ENCODE assay signal across 16 cellular contexts in genomic region chr11:130338667-130339066, GRCh38. TPM values are rescaled to one million over a fixed set of nuclear protein-coding genes. Genes with fewer than 3 reads are reported as not detected.
A peak's percentile ranks its signal among the peaks of the same experiment; 100 is the strongest.
DNase-seq lines count a peak whose midpoint lies in the region; ATAC-seq lines count a peak whose summit lies in the region.
"Had no signal": no experiment of that assay in that cellular context is flagged by ENCODE, and none has a peak within 500 bp of the region (broad histone marks: within the 10 kb centered on the region; RNA-seq: fewer than 3 reads in every experiment).

No MANE protein-coding gene starts in this region.

- POLR2A ChIA-PET in activated CD4-positive, alpha-beta memory T cell treated with anti-CD3 and anti-CD28 coated beads, Interleukin-2, amount 10 ng/mL, durations not matched to agents 7 days and 5 days (lab: Charles Lee): interaction anchor here (0.8 kb wide), 1 partner anchor 24 kb away, joined by 3 read pairs; the partner anchor contains the start of gene ZBTB44
- POLR2A ChIA-PET in activated CD4-positive, alpha-beta memory T cell treated with anti-CD3 and anti-CD28 coated beads for 36 hours (lab: Charles Lee): no interaction called here

- no peak for DNase-seq in activated CD4-positive, alpha-beta memory T cell treated with anti-CD3 and anti-CD28 coated beads, Interleukin-2, amount 10 ng/mL, durations not matched to agents 7 days and 5 days
- DNase-seq in activated CD4-positive, alpha-beta memory T cell treated with anti-CD3 and anti-CD28 coated beads for 36 hours: no peak
- DNase-seq in T-helper 17 cell: no peak
- DNase-seq in immature natural killer cell: no peak
- peak in 1 of 2 donors; percentile 18 for DNase-seq in stimulated activated effector memory CD8-positive, alpha-beta T cell treated with anti-CD3 and anti-CD28 coated beads, Interleukin-12 subunit alpha, Interleukin-12 subunit beta, amount 100 ng/mL, for 72 hours (ENCODE audit: low spot score in 2 of 2)
- DNase-seq in RPMI8226: no peak
- DNase-seq: C1 segment of cervical spinal cord; Calu3; CD4-positive, alpha-beta memory T cell; COR-L47; DMS53; DMS79 treated with DMSO at 0.1 percent for 48 hours; GF-D8; H7; HCEC 1CT had no signal

- peaks cover 6% of the 10 kb centered on the region for H3K9me3 ChIP-seq in T-helper 17 cell (ENCODE audit: control insufficient read depth, low read length, poor library complexity, severe bottlenecking)

- CTCF ChIA-PET in activated CD4-positive, alpha-beta memory T cell treated with anti-CD3 and anti-CD28 coated beads, Interleukin-2, amount 10 ng/mL, durations not matched to agents 7 days and 5 days (lab: Charles Lee): interaction anchor here (1.2 kb wide), 1 partner anchor 9 kb away, joined by 4 read pairs; no protein-coding TSS in a partner anchor
- CTCF ChIA-PET in activated CD4-positive, alpha-beta memory T cell treated with anti-CD3 and anti-CD28 coated beads for 36 hours (lab: Charles Lee): interaction anchor here (0.7 kb wide), 1 partner anchor 411 kb away, joined by 3 read pairs; no protein-coding TSS in a partner anchor

- H3K4me3 Mint-ChIP-seq in activated CD4-positive, alpha-beta memory T cell treated with anti-CD3 and anti-CD28 coated beads, Interleukin-2, amount 10 ng/mL, durations not matched to agents 7 days and 5 days: no peak overlapping the region
- no peak overlapping the region for H3K4me3 Mint-ChIP-seq in activated CD4-positive, alpha-beta memory T cell treated with anti-CD3 and anti-CD28 coated beads for 36 hours
- no peak overlapping the region for H3K4me3 Mint-ChIP-seq in T-helper 17 cell
- peak overlapping the region; percentile 51 to 82 (median 57) for H3K4me3 Mint-ChIP-seq in immature natural killer cell
- no peak overlapping the region for H3K4me3 Mint-ChIP-seq in stimulated activated effector memory CD8-positive, alpha-beta T cell treated with anti-CD3 and anti-CD28 coated beads, Interleukin-12 subunit alpha, Interleukin-12 subunit beta, amount 100 ng/mL, for 72 hours

- peaks cover 26% of the 10 kb centered on the region for H3K4me1 Mint-ChIP-seq in activated CD4-positive, alpha-beta memory T cell treated with anti-CD3 and anti-CD28 coated beads, Interleukin-2, amount 10 ng/mL, durations not matched to agents 7 days and 5 days
- peaks cover 12% of the 10 kb centered on the region for H3K4me1 Mint-ChIP-seq in activated CD4-positive, alpha-beta memory T cell treated with anti-CD3 and anti-CD28 coated beads for 36 hours (ENCODE audit: low read depth)
- H3K4me1 Mint-ChIP-seq in T-helper 17 cell (peaks cover 2% of the 10 kb centered on the region), immature natural killer cell (peaks cover 44 to 52% of the 10 kb centered on the region in 2 donors)
- H3K4me1 Mint-ChIP-seq in stimulated activated effector memory CD8-positive, alpha-beta T cell treated with anti-CD3 and anti-CD28 coated beads, Interleukin-12 subunit alpha, Interleukin-12 subunit beta, amount 100 ng/mL, for 72 hours: peaks cover 38% of the 10 kb centered on the region

- intact Hi-C loops in activated CD4-positive, alpha-beta memory T cell treated with anti-CD3 and anti-CD28 coated beads for 36 hours (cut with micrococcal nuclease): no loop called here

- no peak for ATAC-seq in T-helper 17 cell
- ATAC-seq in stimulated activated effector memory CD8-positive, alpha-beta T cell treated with anti-CD3 and anti-CD28 coated beads, Interleukin-12 subunit alpha, Interleukin-12 subunit beta, amount 100 ng/mL, for 72 hours: no peak
- no peak for ATAC-seq in HG02623 (IDR thresholded peaks at IDR 0.05; ENCODE audit: unreplicated experiment)

- peaks cover 33% of the 10 kb centered on the region for H3K36me3 Mint-ChIP-seq in activated CD4-positive, alpha-beta memory T cell treated with anti-CD3 and anti-CD28 coated beads, Interleukin-2, amount 10 ng/mL, durations not matched to agents 7 days and 5 days (ENCODE audit: low read depth)
- peaks cover 6% of the 10 kb centered on the region for H3K36me3 Mint-ChIP-seq in activated CD4-positive, alpha-beta memory T cell treated with anti-CD3 and anti-CD28 coated beads for 36 hours
- H3K36me3 Mint-ChIP-seq in T-helper 17 cell (ENCODE audit: low read depth): peaks cover 6% of the 10 kb centered on the region
- peaks cover 5 to 15% (median 13%) of the 10 kb centered on the region in 3 donors for H3K36me3 Mint-ChIP-seq in immature natural killer cell
- H3K36me3 Mint-ChIP-seq in stimulated activated effector memory CD8-positive, alpha-beta T cell treated with anti-CD3 and anti-CD28 coated beads, Interleukin-12 subunit alpha, Interleukin-12 subunit beta, amount 100 ng/mL, for 72 hours: no peaks in the 10 kb centered on the region

- no peaks in the 10 kb centered on the region for H3K27me3 Mint-ChIP-seq in activated CD4-positive, alpha-beta memory T cell treated with anti-CD3 and anti-CD28 coated beads, Interleukin-2, amount 10 ng/mL, durations not matched to agents 7 days and 5 days
- no peaks in the 10 kb centered on the region for H3K27me3 Mint-ChIP-seq in activated CD4-positive, alpha-beta memory T cell treated with anti-CD3 and anti-CD28 coated beads for 36 hours
- H3K27me3 Mint-ChIP-seq in T-helper 17 cell (no peaks in the 10 kb centered on the region), immature natural killer cell (ENCODE audit: low read depth in 3 of 3) (peaks cover 3 to 7% (median 6%) of the 10 kb centered on the region in 3 donors)
- H3K27me3 Mint-ChIP-seq: CD4-positive, alpha-beta memory T cell had no signal

- peaks cover 32% of the 10 kb centered on the region for H3K9me3 Mint-ChIP-seq in activated CD4-positive, alpha-beta memory T cell treated with anti-CD3 and anti-CD28 coated beads, Interleukin-2, amount 10 ng/mL, durations not matched to agents 7 days and 5 days
- peaks cover 22% of the 10 kb centered on the region for H3K9me3 Mint-ChIP-seq in activated CD4-positive, alpha-beta memory T cell treated with anti-CD3 and anti-CD28 coated beads for 36 hours
- peaks cover 0 to 6% (median 2%) of the 10 kb centered on the region in 6 donors for H3K9me3 Mint-ChIP-seq in immature natural killer cell
- H3K9me3 Mint-ChIP-seq in stimulated activated effector memory CD8-positive, alpha-beta T cell treated with anti-CD3 and anti-CD28 coated beads, Interleukin-12 subunit alpha, Interleukin-12 subunit beta, amount 100 ng/mL, for 72 hours: peaks cover 6% of the 10 kb centered on the region

- peak overlapping the region; percentile 36 for H3K27ac Mint-ChIP-seq in activated CD4-positive, alpha-beta memory T cell treated with anti-CD3 and anti-CD28 coated beads, Interleukin-2, amount 10 ng/mL, durations not matched to agents 7 days and 5 days
- no peak overlapping the region for H3K27ac Mint-ChIP-seq in activated CD4-positive, alpha-beta memory T cell treated with anti-CD3 and anti-CD28 coated beads for 36 hours
- H3K27ac Mint-ChIP-seq in T-helper 17 cell: peak overlapping the region; percentile 17
- H3K27ac Mint-ChIP-seq in immature natural killer cell: peak overlapping the region; percentile 78 to 97 (median 92)
- H3K27ac Mint-ChIP-seq in stimulated activated effector memory CD8-positive, alpha-beta T cell treated with anti-CD3 and anti-CD28 coated beads, Interleukin-12 subunit alpha, Interleukin-12 subunit beta, amount 100 ng/mL, for 72 hours: peak overlapping the region; percentile 63

RNA-seq across cellular contexts. Expression of gene ZBTB44, which starts 23.9 kb away (rescaled TPM):
- total RNA-seq in activated CD4-positive, alpha-beta memory T cell treated with anti-CD3 and anti-CD28 coated beads, Interleukin-2, amount 10 ng/mL, durations not matched to agents 7 days and 5 days: 10 to 100 TPM; 51.2 to 51.7 TPM
- total RNA-seq in activated CD4-positive, alpha-beta memory T cell treated with anti-CD3 and anti-CD28 coated beads for 36 hours: 10 to 100 TPM; 33.3 to 33.4 TPM
- 10 to 100 TPM; 47.7 to 48.1 TPM for total RNA-seq in T-helper 17 cell
- 10 to 100 TPM; 10.4 to 14.0 (median 10.7) TPM for polyA plus RNA-seq in immature natural killer cell

Comparison
In these comparisons a context has a peak if more than half of its experiments do, and no peak if none do; other contexts are left out.
1. H3K4me3 Mint-ChIP-seq: peak in immature natural killer cell (5 of 5); none in activated CD4-positive, alpha-beta memory T cell treated with anti-CD3 and anti-CD28 coated beads, Interleukin-2, amount 10 ng/mL, durations not matched to agents 7 days and 5 days (single experiment), activated CD4-positive, alpha-beta memory T cell treated with anti-CD3 and anti-CD28 coated beads for 36 hours (single experiment), T-helper 17 cell (single experiment) and stimulated activated effector memory CD8-positive, alpha-beta T cell treated with anti-CD3 and anti-CD28 coated beads, Interleukin-12 subunit alpha, Interleukin-12 subunit beta, amount 100 ng/mL, for 72 hours (single experiment).